In the genomic region with DNA sequence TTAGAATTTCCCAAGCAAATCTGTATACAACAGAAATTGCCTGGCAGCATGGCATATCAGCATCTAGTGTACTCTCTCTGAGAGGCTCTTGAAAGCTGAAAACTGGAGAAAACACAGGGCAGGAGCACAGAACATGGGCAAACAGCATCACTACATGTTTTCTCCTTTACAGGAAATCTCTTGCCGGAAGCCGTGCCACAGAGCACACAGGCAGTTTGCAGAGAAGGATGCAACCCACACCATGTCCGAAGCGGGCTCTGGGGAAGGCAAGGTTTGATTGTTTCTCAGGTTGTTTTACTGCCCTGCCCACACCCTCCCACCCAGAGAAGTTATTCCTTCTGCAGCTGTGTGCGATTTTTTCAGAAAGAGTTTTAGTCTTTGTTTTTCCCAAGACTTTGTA, we compare ENCODE assay signal across 1 cellular context.
TF ChIP-seq lines count a peak whose summit lies in the region.

No MANE protein-coding gene starts in this region.

TF ChIP-seq in endothelial cell of umbilical vein, 7 proteins besides CTCF, POLR2A, EP300 and RAD21:
- TF ChIP-seq, protein P1, sequence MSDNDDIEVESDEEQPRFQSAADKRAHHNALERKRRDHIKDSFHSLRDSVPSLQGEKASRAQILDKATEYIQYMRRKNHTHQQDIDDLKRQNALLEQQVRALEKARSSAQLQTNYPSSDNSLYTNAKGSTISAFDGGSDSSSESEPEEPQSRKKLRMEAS (IDR thresholded peaks at IDR 0.05; ENCODE audit: insufficient read depth, insufficient read length): no peak
- TF ChIP-seq POLR2AphosphoS5 (IDR thresholded peaks at IDR 0.05; ENCODE audit: insufficient read depth, low read depth, low read length) (no peak), JUN (IDR thresholded peaks at IDR 0.05; ENCODE audit: borderline replicate concordance, insufficient read depth, insufficient read length, low read depth) (no peak), EZH2 (IDR thresholded peaks at IDR 0.05; ENCODE audit: borderline replicate concordance, low read depth, low read length, severe bottlenecking) (no peak), GATA2 (IDR thresholded peaks at IDR 0.05; ENCODE audit: insufficient read depth, insufficient read length, low read depth, low read length) (no peak), MYC (IDR thresholded peaks at IDR 0.05; ENCODE audit: low read depth, low read length) (no peak), FOS (IDR thresholded peaks at IDR 0.05; ENCODE audit: borderline replicate concordance, insufficient read depth, low read length) (no peak)
